8 cellular contexts compared by ENCODE assay signal in the genomic region with DNA sequence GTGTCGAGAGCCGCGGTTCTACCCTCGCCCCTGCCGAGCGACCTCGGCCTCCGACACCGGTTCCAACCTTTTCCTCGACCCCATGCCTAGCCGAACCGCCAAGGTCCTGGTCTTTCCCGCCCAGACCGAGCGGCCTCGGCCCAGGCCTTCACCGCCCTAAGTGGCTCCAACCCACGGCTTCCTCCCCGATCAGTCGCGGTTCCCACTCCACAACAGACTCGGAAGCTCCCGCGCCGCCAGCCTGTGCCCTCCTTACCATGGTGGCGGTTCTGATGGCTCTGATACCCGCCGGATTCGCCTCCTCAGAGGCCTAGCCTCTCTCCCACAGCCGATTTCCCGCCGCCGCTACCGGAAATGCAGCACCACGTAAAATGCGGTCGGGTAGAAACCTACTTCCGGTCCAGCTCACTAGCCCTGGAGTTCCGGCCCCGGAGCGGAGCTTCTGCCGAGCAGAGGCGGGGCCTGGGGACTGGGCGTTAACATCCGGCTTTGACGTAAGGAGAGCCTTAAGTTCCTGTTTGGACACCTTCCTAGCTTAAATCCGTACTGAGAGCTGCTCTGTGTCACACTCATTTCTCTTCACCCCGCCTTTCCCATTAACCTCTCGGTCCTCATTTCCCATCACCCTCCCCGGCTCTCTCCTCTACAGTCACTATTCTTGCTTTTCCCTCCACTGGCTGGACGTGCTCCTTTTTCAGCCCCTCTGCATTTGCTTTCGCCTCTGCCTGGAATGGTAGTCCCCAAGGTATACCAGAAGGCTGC. TPM values are rescaled to one million over a fixed set of nuclear protein-coding genes. Genes with fewer than 3 reads are reported as not detected.
A peak's percentile ranks its signal among the peaks of the same experiment; 100 is the strongest.
DNase-seq lines count a peak whose midpoint lies in the region; ATAC-seq, FAIRE-seq and TF ChIP-seq lines count a peak whose summit lies in the region.

Gene SNRPB (minus strand): TSS at position 358 of the 762 bp plus-strand sequence. CDS start 99 bp downstream, at position 259.

- POLR2A ChIA-PET in AG04449 (lab: Yijun Ruan, JAX): interaction anchor here (0.5 to 1.4 kb wide), 12 partner anchors 9 to 234 kb away, joined by 3 to 8 read pairs (median 4); partner anchors contain the start of gene NOP56

- TF ChIP-seq CTCF in AG04449 (IDR thresholded peaks at IDR 0.05; ENCODE audit: insufficient read depth, low read length, missing control alignments) (no peak), WI38 (IDR thresholded peaks at IDR 0.05; ENCODE audit: low read depth, low read length) (no peak), bronchial epithelial cell (IDR thresholded peaks at IDR 0.05; ENCODE audit: insufficient read depth, low read length, severe bottlenecking) (no peak), smooth muscle cell (IDR thresholded peaks at IDR 0.05; ENCODE audit: borderline replicate concordance, insufficient read depth, poor library complexity, severe bottlenecking) (no peak)

- H3K4me2 ChIP-seq in smooth muscle cell: peak within 1 kb of the TSS; percentile 100

- H3F3A ChIP-seq in smooth muscle cell (ENCODE audit: low read depth): peaks cover 4% of the 10 kb centered on the region

- 2% methylated on average over 52 of the region's 52 CpGs for WGBS in smooth muscle cell (ENCODE audit: low lambda C conversion rate)

- CTCF ChIA-PET in AG04449 (lab: Yijun Ruan, JAX): interaction anchor here (1.9 to 6.9 kb wide), 4 partner anchors 14 to 54 kb away, joined by 6 to 59 read pairs (median 28); no protein-coding TSS in a partner anchor

- H3K4me1 ChIP-seq in smooth muscle cell (ENCODE audit: low read depth): peaks cover 14% of the 10 kb centered on the region

- peaks cover 46% of the 10 kb centered on the region for H4K20me1 ChIP-seq in smooth muscle cell (ENCODE audit: low read depth)

- peak within 1 kb of the TSS; percentile 85 for H3K27ac ChIP-seq in smooth muscle cell (ENCODE audit: low read depth)

- H3K36me3 ChIP-seq in bronchial epithelial cell (ENCODE audit: control insufficient read depth, insufficient read depth, low read length) (peaks cover 14% of the 10 kb centered on the region), smooth muscle cell (ENCODE audit: low read depth) (peaks cover 3% of the 10 kb centered on the region)

- H3K79me2 ChIP-seq in smooth muscle cell (ENCODE audit: low read depth): peaks cover 47% of the 10 kb centered on the region

- no peaks in the 10 kb centered on the region for H3K9me3 ChIP-seq in smooth muscle cell (replicated peaks; ENCODE audit: low read depth)

- peak within 1 kb of the TSS; percentile 72 for H2AFZ ChIP-seq in smooth muscle cell (ENCODE audit: low read depth)

- peak; percentile 95 for ATAC-seq in GM18907 (IDR thresholded peaks at IDR 0.05; ENCODE audit: unreplicated experiment)
- ATAC-seq in HG03159 (IDR thresholded peaks at IDR 0.05; ENCODE audit: unreplicated experiment): peak; percentile 95

- H3K27me3 ChIP-seq in bronchial epithelial cell (ENCODE audit: control insufficient read depth, insufficient read depth, low read length) (no peaks in the 10 kb centered on the region), smooth muscle cell (ENCODE audit: low read depth) (no peaks in the 10 kb centered on the region)

- peak; percentile 97 for DNase-seq in AG04449 (ENCODE audit: low read depth, low spot score)
- DNase-seq in NCI-H2227 treated with DMSO at 0.1 percent for 48 hours (lab: John Stamatoyannopoulos, UW): peak; percentile 96
- DNase-seq in bronchial epithelial cell (ENCODE audit: low read depth): peak; percentile 98
- DNase-seq in iPS-NIHi7 (ENCODE audit: extremely low spot score): peak; percentile 99
- DNase-seq in smooth muscle cell (lab: John Stamatoyannopoulos, UW; ENCODE audit: unreplicated experiment): peak; percentile 75

- peak within 1 kb of the TSS; percentile 94 for H3K9ac ChIP-seq in smooth muscle cell (ENCODE audit: low read depth)

- peak within 1 kb of the TSS; percentile 97 for H3K4me3 ChIP-seq in AG04449 (ENCODE audit: low read depth, low read length)
- peak within 1 kb of the TSS; percentile 77 for H3K4me3 ChIP-seq in WI38 (ENCODE audit: low read depth, low read length)
- H3K4me3 ChIP-seq in bronchial epithelial cell (ENCODE audit: low read depth, low read length): peak within 1 kb of the TSS; percentile 88
- peak within 1 kb of the TSS; percentile 83 for H3K4me3 ChIP-seq in smooth muscle cell

- peak; percentile 75 for FAIRE-seq in bronchial epithelial cell (lab: Jason Lieb, UNC)

RNA-seq across cellular contexts. Expression of gene SNRPB, which starts in this region (rescaled TPM):
- total RNA-seq in bronchial epithelial cell (196 and 280 TPM in 2 replicates), smooth muscle cell (245 and 250 TPM in 2 replicates)
- polyA plus RNA-seq in smooth muscle cell: 281 and 296 TPM in 2 replicates

Comparison
In these comparisons a context has a peak if more than half of its experiments do, and no peak if none do; other contexts are left out.
1. Peak in every context shown above with its lines: DNase-seq, ATAC-seq, H3K4me3 ChIP-seq and H3K27ac ChIP-seq.